ENCODE assay signal across 11 cellular contexts in the genomic region with DNA sequence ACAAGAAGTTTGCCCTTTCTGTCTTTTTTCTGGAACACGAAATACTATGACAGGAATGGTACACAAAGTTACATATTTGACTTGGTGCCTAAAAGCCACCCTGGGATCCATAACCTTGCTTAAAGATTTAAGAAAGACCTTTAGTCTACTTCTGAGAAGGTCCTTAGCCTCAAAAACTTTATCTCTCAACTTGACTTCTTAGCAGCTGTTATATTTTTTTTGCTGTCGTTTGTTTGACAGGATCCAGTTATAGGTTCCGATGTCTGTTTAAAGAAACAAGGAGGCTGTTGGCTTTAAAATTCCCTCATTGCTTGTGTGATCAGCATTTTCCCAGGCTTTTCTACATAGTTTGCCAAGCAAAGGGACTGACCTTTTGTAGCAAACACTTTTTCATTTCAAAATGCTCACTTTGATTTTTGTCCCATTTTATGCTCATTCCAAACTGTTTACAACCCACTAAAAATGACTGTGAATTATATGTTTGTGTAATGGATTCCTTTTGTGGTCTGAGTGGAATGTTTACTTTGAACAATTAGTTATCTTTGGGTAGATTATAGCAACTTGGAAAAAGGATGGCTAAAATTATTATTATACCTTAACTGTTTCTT.
A peak's percentile ranks its signal among the peaks of the same experiment; 100 is the strongest.
DNase-seq lines count a peak whose midpoint lies in the region; ATAC-seq and TF ChIP-seq lines count a peak whose summit lies in the region.
"Had no signal": no experiment of that assay in that cellular context is flagged by ENCODE, and none has a peak within 500 bp of the region (broad histone marks: within the 10 kb centered on the region; RNA-seq: fewer than 3 reads in every experiment).

No MANE protein-coding gene starts in this region.

- no peaks in the 10 kb centered on the region for H3K27me3 ChIP-seq in left lung
- no peaks in the 10 kb centered on the region for H3K27me3 ChIP-seq in uterus

- intact Hi-C loops in Right ventricle myocardium superior (cut with DNase I) (no loop called here), cardiac septum (cut with DNase I) (no loop called here), left lung (cut with DNase I) (no loop called here), uterus (cut with DNase I; ENCODE audit: low total_unique reads) (no loop called here)

- H3K9me3 ChIP-seq in left lung (no peaks in the 10 kb centered on the region), uterus (no peaks in the 10 kb centered on the region)

- H3K27ac ChIP-seq in left lung = peak overlapping the region in 1 of 2 donors; percentile 22
- peak overlapping the region; percentile 21 to 49 for H3K27ac ChIP-seq in uterus

- peak; percentile 55 for ATAC-seq in Right ventricle myocardium superior (ENCODE audit: poor library complexity)
- peak; percentile 41 for ATAC-seq in left lung
- ATAC-seq: esophagus mucosa had no signal

- TF ChIP-seq CTCF in choroid plexus epithelial cell (conservative IDR thresholded peaks at IDR 0.05; ENCODE audit: low read depth, low read length) = no peak
- TF ChIP-seq CTCF in left lung (IDR thresholded peaks at IDR 0.05) = no peak
- no peak for TF ChIP-seq CTCF in uterus (IDR thresholded peaks at IDR 0.05)

- H3K36me3 ChIP-seq in left lung (peaks cover 0 to 8% of the 10 kb centered on the region in 2 donors), uterus (no peaks in the 10 kb centered on the region)

- no peak for TF ChIP-seq POLR2A in uterus (IDR thresholded peaks at IDR 0.05)

- H3K4me1 ChIP-seq in left lung (peaks cover 0 to 4% of the 10 kb centered on the region in 2 donors), uterus (peaks cover 0 to 4% of the 10 kb centered on the region in 2 donors)

- H3K4me3 ChIP-seq in choroid plexus epithelial cell (ENCODE audit: low read depth, low read length) = no peak overlapping the region
- no peak overlapping the region for H3K4me3 ChIP-seq in left lung
- H3K4me3 ChIP-seq in uterus = no peak overlapping the region

- no peak for DNase-seq in Right ventricle myocardium superior
- DNase-seq in cardiac septum (ENCODE audit: low spot score) = no peak
- DNase-seq in choroid plexus epithelial cell (ENCODE audit: low read depth) = peak; percentile 76
- no peak for DNase-seq in left lung
- no peak for DNase-seq in uterus
- DNase-seq in activated effector memory CD4-positive, alpha-beta T cell treated with anti-CD3 and anti-CD28 coated beads, Interleukin-2, amount 50 U/mL, for 16 hours = no peak
- DNase-seq in amniotic stem cell (lab: John Stamatoyannopoulos, UW) = no peak
- no peak for DNase-seq in NCI-H1436 (lab: John Stamatoyannopoulos, UW)
- DNase-seq: DND-41, NCI-H2029 treated with DMSO at 0.1 percent for 48 hours had no signal
